In genomic region chr2:95242084-95242483, GRCh38 we compare ENCODE assay signal across 2 cellular contexts. TPM values are rescaled to one million over a fixed set of nuclear protein-coding genes. Genes with fewer than 3 reads are reported as not detected.
"Had no signal": no experiment of that assay in that cellular context is flagged by ENCODE, and none has a peak within 500 bp of the region (broad histone marks: within the 10 kb centered on the region; RNA-seq: fewer than 3 reads in every experiment).

No MANE protein-coding gene starts in this region.

RNA-seq across cellular contexts. Expression of gene PROM2, which starts 32.2 kb away (rescaled TPM):
- total RNA-seq: GM12878 had no signal

RNA-seq across cellular contexts. Expression of gene KCNIP3, which starts 55.1 kb away (rescaled TPM):
- total RNA-seq: G401, GM12878 had no signal
- polyA plus RNA-seq: GM12878 had no signal
